ENCODE assay signal across 20 cellular contexts in genomic region chr11:81966340-81966739, GRCh38.
DNase-seq lines count a peak whose midpoint lies in the region; TF ChIP-seq lines count a peak whose summit lies in the region.
"Had no signal": no experiment of that assay in that cellular context is flagged by ENCODE, and none has a peak within 500 bp of the region (broad histone marks: within the 10 kb centered on the region; RNA-seq: fewer than 3 reads in every experiment).

No MANE protein-coding gene starts in this region.

- no peak for DNase-seq in ascending aorta (ENCODE audit: low spot score in 2 of 2)
- peak; percentile 43 for DNase-seq in fibroblast of the aortic adventitia (ENCODE audit: low read depth)
- DNase-seq in tibial artery = no peak
- no peak for DNase-seq in NCI-H2029 (lab: John Stamatoyannopoulos, UW)
- DNase-seq in activated CD4-positive, alpha-beta T cell treated with anti-CD3 and anti-CD28 coated beads, Interleukin-2, amount 50 U/mL, for 1 hour = no peak
- no peak for DNase-seq in stimulated activated CD4-positive, alpha-beta T cell treated with anti-CD3 and anti-CD28 coated beads, Interleukin-4, amount 100 ng/mL, for 1 hour
- DNase-seq: ACHN; BE2C; C1 segment of cervical spinal cord; CD4-positive, CD25-positive, alpha-beta regulatory T cell; CD8-positive, alpha-beta memory T cell; COR-L47; DMS 273 treated with DMSO at 0.1 percent for 48 hours; DMS53; DND-41; EL; HCEC 1CT; IMR-90 had no signal

- H3K36me3 ChIP-seq in ascending aorta (no peaks in the 10 kb centered on the region), tibial artery (no peaks in the 10 kb centered on the region)
- H3K36me3 ChIP-seq: BE2C had no signal

- peaks cover 0 to 12% of the 10 kb centered on the region in 2 donors for H3K4me1 ChIP-seq in ascending aorta
- H3K4me1 ChIP-seq in tibial artery = peaks cover 0 to 50% (median 13%) of the 10 kb centered on the region in 4 donors
- H3K4me1 ChIP-seq: BE2C had no signal

- peak overlapping the region; percentile 53 to 58 for H3K27ac ChIP-seq in ascending aorta
- peak overlapping the region; percentile 47 to 57 for H3K27ac ChIP-seq in tibial artery

- H3K9me3 ChIP-seq in ascending aorta = no peaks in the 10 kb centered on the region
- no peaks in the 10 kb centered on the region for H3K9me3 ChIP-seq in tibial artery
- H3K9me3 ChIP-seq: BE2C had no signal

- H3K27me3 ChIP-seq in ascending aorta = no peaks in the 10 kb centered on the region
- no peaks in the 10 kb centered on the region for H3K27me3 ChIP-seq in tibial artery
- H3K27me3 ChIP-seq: BE2C had no signal

- intact Hi-C loops in ascending aorta (cut with DNase I) = no loop called here
- intact Hi-C loops in tibial artery (cut with DNase I; ENCODE audit: low total_unique reads) = no loop called here

- no peak for TF ChIP-seq CTCF in ascending aorta (IDR thresholded peaks at IDR 0.05)
- no peak for TF ChIP-seq CTCF in fibroblast of the aortic adventitia (IDR thresholded peaks at IDR 0.05; ENCODE audit: insufficient read depth, low read length)
- no peak for TF ChIP-seq CTCF in tibial artery (IDR thresholded peaks at IDR 0.05)

- no peak overlapping the region for H3K4me3 ChIP-seq in ascending aorta
- H3K4me3 ChIP-seq in fibroblast of the aortic adventitia (ENCODE audit: low read depth, low read length) = no peak overlapping the region
- H3K4me3 ChIP-seq in tibial artery = no peak overlapping the region
- H3K4me3 ChIP-seq: GM12878, GM23338 had no signal
